Comparison of ENCODE assay signal across 8 cellular contexts in the genomic region with DNA sequence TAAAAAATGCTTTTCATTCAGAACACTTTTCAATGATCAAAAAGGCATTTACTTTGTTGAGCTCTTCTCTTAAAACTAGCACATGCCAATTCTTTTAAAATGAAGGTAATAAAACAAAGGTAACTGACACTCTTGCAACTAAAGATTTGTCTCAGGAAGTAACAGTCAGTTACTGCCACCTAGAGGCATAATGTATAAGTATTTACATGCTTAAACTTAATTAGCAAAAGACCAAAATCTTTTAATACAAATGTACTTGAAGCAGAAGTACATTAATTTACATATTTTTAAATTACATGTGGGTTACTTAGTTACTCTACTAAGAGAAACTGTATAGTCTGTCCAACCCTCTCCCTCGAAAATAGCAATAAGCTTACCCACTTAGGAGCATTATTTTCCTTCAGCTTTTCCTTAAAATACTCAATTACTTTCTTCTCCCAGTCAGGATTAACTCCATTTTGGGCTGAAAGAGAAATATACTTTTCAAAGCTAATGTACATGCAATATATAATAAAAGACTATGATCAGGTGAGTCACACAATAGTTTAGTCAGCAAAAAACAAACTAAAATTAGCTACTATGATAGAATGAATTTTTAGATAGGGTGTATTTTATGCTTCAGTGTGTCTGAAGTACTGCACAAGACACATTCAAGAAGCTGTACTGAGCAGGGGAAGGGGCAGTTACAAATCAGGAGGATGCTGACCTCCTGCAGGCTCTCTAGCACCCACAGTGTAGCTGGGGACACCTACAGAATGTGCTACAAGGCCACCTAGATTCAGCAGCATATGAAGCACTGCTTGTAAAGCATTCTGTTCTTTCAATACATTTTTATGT. TPM values are rescaled to one million over a fixed set of nuclear protein-coding genes. Genes with fewer than 3 reads are reported as not detected.
DNase-seq lines count a peak whose midpoint lies in the region; ATAC-seq and TF ChIP-seq lines count a peak whose summit lies in the region.

No MANE protein-coding gene starts in this region.

- peaks cover 8% of the 10 kb centered on the region for H3K36me3 ChIP-seq in right atrium auricular region
- H3K36me3 ChIP-seq in right lobe of liver: peaks cover 0 to 13% (median 4%) of the 10 kb centered on the region in 4 donors

- no peaks in the 10 kb centered on the region for H3K27me3 Mint-ChIP-seq in brain

- no peaks in the 10 kb centered on the region for H3K4me1 ChIP-seq in right atrium auricular region
- H3K4me1 ChIP-seq in right lobe of liver: peaks cover 0 to 8% (median 0%) of the 10 kb centered on the region in 4 donors

- H3K27ac ChIP-seq in right atrium auricular region: no peak overlapping the region
- H3K27ac ChIP-seq in right lobe of liver: no peak overlapping the region

- H3K4me3 Mint-ChIP-seq in brain: peak overlapping the region in 1 of 5 experiments; percentile 51

- TF ChIP-seq POLR2A in right lobe of liver (IDR thresholded peaks at IDR 0.05): no peak

- H3K9me3 Mint-ChIP-seq in brain: peaks cover 4 to 9% (median 7%) of the 10 kb centered on the region in 5 experiments

- H3K4me1 Mint-ChIP-seq in brain: peaks cover 39% of the 10 kb centered on the region

- H3K4me3 ChIP-seq in right atrium auricular region: no peak overlapping the region
- no peak overlapping the region for H3K4me3 ChIP-seq in right lobe of liver

- WGBS in right lobe of liver (ENCODE audit: insufficient coverage, low coverage, low lambda C conversion rate, missing lambda C conversion rate): 89% methylated on average over 1 of the region's 1 CpG

- DNase-seq in right atrium auricular region (ENCODE audit: low spot score) (no peak), cardiac septum (ENCODE audit: low spot score) (no peak), NCI-H2081 treated with DMSO at 0.1 percent for 48 hours (lab: John Stamatoyannopoulos, UW) (peak; percentile 15), right lobe of liver (no peak)

- ATAC-seq in right lobe of liver: peak in 3 of 4 donors; percentile 55 to 61 (median 60)
- ATAC-seq in GM18519 (IDR thresholded peaks at IDR 0.05; ENCODE audit: low FRiP score, unreplicated experiment): no peak
- ATAC-seq in HG02840 (IDR thresholded peaks at IDR 0.05; ENCODE audit: low FRiP score, unreplicated experiment): no peak
- ATAC-seq in GM19324 (IDR thresholded peaks at IDR 0.05; ENCODE audit: low FRiP score, unreplicated experiment): no peak

- peaks cover 48% of the 10 kb centered on the region for H3K36me3 Mint-ChIP-seq in brain

- H3K9me3 ChIP-seq in right atrium auricular region: no peaks in the 10 kb centered on the region
- no peaks in the 10 kb centered on the region for H3K9me3 ChIP-seq in right lobe of liver

- H3K27ac Mint-ChIP-seq in brain: peak overlapping the region in 4 of 5 experiments; percentile 6 to 82 (median 55)

- intact Hi-C loops in cardiac septum (cut with DNase I): loop anchor here (5.0 to 10.0 kb wide), 3 partner anchors 107 to 247 kb away; no protein-coding TSS in a partner anchor
- intact Hi-C loops in right lobe of liver (cut with DNase I): loop anchor here in 1 of 2 donors (5.0 kb wide), 1 partner anchor 172 kb away; no protein-coding TSS in a partner anchor

- H3K27me3 ChIP-seq in right atrium auricular region (no peaks in the 10 kb centered on the region), right lobe of liver (no peaks in the 10 kb centered on the region)

- TF ChIP-seq CTCF in right atrium auricular region (IDR thresholded peaks at IDR 0.05): peak; percentile 25 to 74
- peak; percentile 74 to 89 for TF ChIP-seq CTCF in brain (conservative IDR thresholded peaks at IDR 0.05)
- peak; percentile 47 to 64 (median 64) for TF ChIP-seq CTCF in right lobe of liver (IDR thresholded peaks at IDR 0.05)

RNA-seq across cellular contexts. Expression of gene MCMBP, which starts 13.0 kb away (rescaled TPM):
- total RNA-seq in right atrium auricular region: 10 to 100 TPM; 22.9 to 28.5 TPM
- 30.3 TPM for total RNA-seq in cardiac septum
- 45.5 TPM for polyA plus RNA-seq in brain (ENCODE audit: insufficient read depth, low read depth, low replicate concordance)
- 10 to 100 TPM; 15.0 to 25.6 (median 19.5) TPM for total RNA-seq in right lobe of liver

RNA-seq across cellular contexts. Expression of gene SEC23IP, which starts 32.9 kb away (rescaled TPM):
- total RNA-seq in right atrium auricular region: 10 to 100 TPM; 14.5 to 16.4 TPM
- 30.7 TPM for total RNA-seq in cardiac septum
- 13.0 TPM for polyA plus RNA-seq in brain (ENCODE audit: insufficient read depth, low read depth, low replicate concordance)
- 10 to 100 TPM; 22.2 to 34.9 (median 29.2) TPM for total RNA-seq in right lobe of liver

Comparison
In these comparisons a context has a peak if more than half of its experiments do, and no peak if none do; other contexts are left out.
1. ATAC-seq: peak in right lobe of liver (3 of 4); none in GM18519 (single experiment), HG02840 (single experiment) and GM19324 (single experiment).
2. Peak in every context shown above with its lines, with median percentiles within 50 percentile points of each other: CTCF ChIP-seq.